In the genomic region with DNA sequence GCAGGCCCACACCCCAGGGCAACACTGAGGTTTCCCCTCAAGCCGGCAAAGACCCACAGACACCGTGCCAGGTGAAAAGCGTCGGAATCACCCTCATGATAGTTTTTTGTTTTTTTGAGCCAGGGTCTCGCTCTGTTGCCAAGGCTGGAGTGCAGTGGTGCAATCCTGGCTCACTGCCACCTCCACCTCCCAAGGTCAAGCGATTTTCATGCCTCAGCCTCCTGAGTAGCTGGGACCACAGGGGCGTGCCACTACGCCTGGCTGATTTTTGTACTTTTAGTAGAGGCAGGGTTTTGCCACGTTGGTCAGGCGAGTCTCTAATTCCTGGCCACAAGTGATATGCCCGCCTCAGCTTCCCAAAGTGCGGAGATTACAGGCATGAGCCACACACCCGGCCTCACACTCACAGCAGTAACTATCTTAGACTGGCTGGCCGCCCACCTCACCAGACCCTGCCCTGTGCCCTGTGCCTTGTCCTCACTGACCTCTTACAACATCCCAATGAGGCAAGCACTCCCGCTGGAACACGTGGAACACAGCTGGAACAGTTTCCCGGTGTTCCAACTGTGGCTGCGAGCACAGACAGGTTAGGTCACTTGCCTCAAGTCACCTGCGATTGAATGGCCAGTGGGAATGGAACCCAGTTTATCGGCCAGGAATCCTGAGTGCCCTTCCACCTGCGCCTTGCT, we compare ENCODE assay signal across 21 cellular contexts. TPM values are rescaled to one million over a fixed set of nuclear protein-coding genes. Genes with fewer than 3 reads are reported as not detected.
A peak's percentile ranks its signal among the peaks of the same experiment; 100 is the strongest.
DNase-seq lines count a peak whose midpoint lies in the region; ATAC-seq, FAIRE-seq and TF ChIP-seq lines count a peak whose summit lies in the region.
"Had no signal": no experiment of that assay in that cellular context is flagged by ENCODE, and none has a peak within 500 bp of the region (broad histone marks: within the 10 kb centered on the region; RNA-seq: fewer than 3 reads in every experiment).

No MANE protein-coding gene starts in this region.

- 0 out of 2 replicates have a peak overlapping the region, but pooled peaks have one; percentile 17 for H2BK12ac ChIP-seq in H1 (ENCODE audit: low read depth, low read length)

- H2AK5ac ChIP-seq in H1 (ENCODE audit: low read depth, low read length), result peak overlapping the region; percentile 53; the same call in 1 of the 2 replicates

- peak; percentile 76 for ATAC-seq in sciatic nerve
- ATAC-seq: left colon; stimulated activated naive B cell treated with anti-CD40 and anti-IgM and Interleukin-4, amounts not matched to agents 10 μg/mL and 1 μg/mL and 100 μg/mL, for 72 hours had no signal

- no peak overlapping the region for H2BK15ac ChIP-seq in H1 (ENCODE audit: low read length)

- H3K4me3 ChIP-seq in H1 (ENCODE audit: extremely low read depth in 1 of 4, insufficient read depth in 2 of 4, low read depth in 3 of 4, low read length in 4 of 4), result no peak overlapping the region
- H3K4me3 ChIP-seq in hepatocyte, result no peak overlapping the region
- H3K4me3 ChIP-seq: colonic mucosa, sigmoid colon, transverse colon had no signal

- no peaks in the 10 kb centered on the region for H3K79me1 ChIP-seq in H1 (ENCODE audit: low read depth, low read length)

- 89% methylated on average over 21 of the region's 21 CpGs; no CpG with 5 or more reads in 1 of the 2 experiments for WGBS in H1 (ENCODE audit: extremely low coverage in 1 of 2, insufficient coverage in 1 of 2, insufficient read length in 1 of 2, insufficient replicate concordance in 2 of 2, low coverage in 1 of 2, low lambda C conversion rate in 2 of 2, missing lambda C conversion rate in 1 of 2), 2 experiments
- 88% methylated on average over 21 of the region's 21 CpGs for WGBS in hepatocyte (ENCODE audit: low lambda C conversion rate, missing lambda C conversion rate)

- DNase-seq in NCI-H2029 (lab: John Stamatoyannopoulos, UW), result peak; percentile 44
- no peak for DNase-seq in H1 (ENCODE audit: low read depth in 1 of 2, low spot score in 2 of 2)
- peak; percentile 50 for DNase-seq in hepatocyte (ENCODE audit: low spot score)
- no peak for DNase-seq in sciatic nerve (ENCODE audit: low spot score)
- DNase-seq in AG20443 (ENCODE audit: low spot score), result no peak
- DNase-seq in AML-193 (lab: John Stamatoyannopoulos, UW), result no peak
- no peak for DNase-seq in NCI-H1436 (lab: John Stamatoyannopoulos, UW)
- DNase-seq: activated CD4-positive, alpha-beta T cell treated with anti-CD3 and anti-CD28 coated beads, Interleukin-2, amount 50 U/mL, for 48 hours; activated T-cell treated with anti-CD3 and anti-CD28 coated beads, Interleukin-2, amount 50 U/mL, for 24 hours; Caco-2; colonic mucosa; KBM-7; left colon; MV-4-11; NCI-H524; sigmoid colon; stimulated activated naive B cell treated with anti-CD40 and anti-IgM and Interleukin-4, amounts not matched to agents 10 μg/mL and 1 μg/mL and 100 μg/mL, for 72 hours; transverse colon had no signal

- no peak overlapping the region for H3K23ac ChIP-seq in H1 (ENCODE audit: insufficient read length)

- no peak overlapping the region for H2BK120ac ChIP-seq in H1 (replicated peaks; ENCODE audit: low read depth, low read length)

- no peak overlapping the region for H3K9ac ChIP-seq in H1 (replicated peaks in 1 of 4; ENCODE audit: extremely low read depth in 1 of 4, low read depth in 3 of 4, low read length in 3 of 4)

- H3K9me2 ChIP-seq in hepatocyte (replicated peaks; ENCODE audit: insufficient read depth), result no peaks in the 10 kb centered on the region

- no peaks in the 10 kb centered on the region; a peak in 1 of 7 replicates for H3K27me3 ChIP-seq in H1 (replicated peaks in 1 of 4; ENCODE audit: control insufficient read depth in 3 of 4, extremely low read depth in 1 of 4, insufficient read depth in 3 of 4, low read length in 3 of 4)
- H3K27me3 ChIP-seq in hepatocyte, result no peaks in the 10 kb centered on the region
- H3K27me3 ChIP-seq: colonic mucosa, transverse colon had no signal

- H3K27ac ChIP-seq in H1 (ENCODE audit: low read depth, low read length) (no peak overlapping the region), hepatocyte (no peak overlapping the region)
- H3K27ac ChIP-seq: colonic mucosa, sigmoid colon, transverse colon, VCaP had no signal

- H4K8ac ChIP-seq in H1 (ENCODE audit: extremely low read depth, insufficient read depth, low read length), result no peak overlapping the region; the same call in 1 of the 2 replicates

- TF ChIP-seq POLR2A in H1 (IDR thresholded peaks at IDR 0.05; ENCODE audit: control extremely low read depth in 1 of 2, low read depth in 2 of 2, low read length in 2 of 2), result no peak

- H3K4me2 ChIP-seq in H1 (ENCODE audit: insufficient read depth in 1 of 2, low read depth in 2 of 2, low read length in 2 of 2) (no peak overlapping the region), hepatocyte (no peak overlapping the region)

- H3K79me2 ChIP-seq in H1 (ENCODE audit: control insufficient read depth in 1 of 2, insufficient read depth in 2 of 2, low read length in 2 of 2) (no peaks in the 10 kb centered on the region), hepatocyte (no peaks in the 10 kb centered on the region)

- no peak for TF ChIP-seq EP300 in H1 (IDR thresholded peaks at IDR 0.05; ENCODE audit: borderline replicate concordance in 1 of 2, low read depth in 2 of 2, low read length in 2 of 2)

- H3K4me1 ChIP-seq in H1 (replicated peaks in 1 of 4; ENCODE audit: control insufficient read depth in 3 of 4, insufficient read depth in 4 of 4, low read length in 3 of 4) (peaks cover 0 to 11% (median 4%) of the 10 kb centered on the region in 4 experiments; a peak in 5 of 7 replicates), hepatocyte (ENCODE audit: insufficient read depth) (peaks cover 23% of the 10 kb centered on the region)
- H3K4me1 ChIP-seq: sigmoid colon had no signal

- H4K20me1 ChIP-seq in H1 (replicated peaks in 1 of 2; ENCODE audit: control insufficient read depth in 1 of 2, insufficient read depth in 2 of 2, low read length in 2 of 2), result peaks cover 0 to 5% of the 10 kb centered on the region in 2 experiments
- H4K20me1 ChIP-seq in hepatocyte (ENCODE audit: insufficient read depth, poor library complexity, severe bottlenecking), result no peaks in the 10 kb centered on the region

- H3K36me3 ChIP-seq in H1 (ENCODE audit: control insufficient read depth in 2 of 4, insufficient read depth in 4 of 4, low read length in 3 of 4), result no peaks in the 10 kb centered on the region
- H3K36me3 ChIP-seq in hepatocyte (replicated peaks; ENCODE audit: insufficient read depth, low read depth), result no peaks in the 10 kb centered on the region
- H3K36me3 ChIP-seq: colonic mucosa, sigmoid colon, transverse colon had no signal

- no peak overlapping the region for H4K5ac ChIP-seq in H1 (ENCODE audit: insufficient read length, low read depth, low read length)

- CTCF ChIA-PET in H1 (lab: Charles Lee; ENCODE audit: partially characterized antibody), result interaction anchor here (0.6 to 40.4 kb wide), 16 partner anchors 10 to 165 kb away, joined by 3 to 2106 read pairs (median 12); a partner anchor contains a TSS

- TF ChIP-seq RAD21 in H1 (IDR thresholded peaks at IDR 0.05 in 1 of 2, conservative IDR thresholded peaks at IDR 0.05 in 1 of 2; ENCODE audit: low read depth in 2 of 2, low read length in 2 of 2), result no peak

- no peak overlapping the region for H4K91ac ChIP-seq in H1 (replicated peaks; ENCODE audit: insufficient read length, low read length)

- H2BK5ac ChIP-seq in H1 (ENCODE audit: low read depth, low read length), result 0 out of 2 replicates have a peak overlapping the region, but pooled peaks have one; percentile 44

- H3K23me2 ChIP-seq in H1 (ENCODE audit: low read depth, low read length), result no peaks in the 10 kb centered on the region

- H2AFZ ChIP-seq in H1 (ENCODE audit: low read length) (no peak overlapping the region), hepatocyte (no peak overlapping the region)

- H3K4ac ChIP-seq in H1 (replicated peaks; ENCODE audit: insufficient read length, low read depth, low read length), result no peak overlapping the region

- intact Hi-C loops in sciatic nerve (cut with DNase I), result no loop called here

- no peak overlapping the region for H3K56ac ChIP-seq in H1 (replicated peaks; ENCODE audit: insufficient read length, low read depth, low read length)

- POLR2A ChIA-PET in H1 (lab: Charles Lee; ENCODE audit: partially characterized antibody), result interaction anchor here (1.7 to 2.0 kb wide), 2 partner anchors 7 to 84 kb away, joined by 4 to 5 read pairs; no protein-coding TSS in a partner anchor

- no peak overlapping the region for H2BK20ac ChIP-seq in H1 (ENCODE audit: low read length)

- TF ChIP-seq CTCF in H1 (IDR thresholded peaks at IDR 0.05; ENCODE audit: control extremely low read depth in 1 of 3, insufficient read depth in 1 of 3, low read depth in 1 of 3, low read length in 3 of 3), result no peak
- TF ChIP-seq CTCF in hepatocyte (IDR thresholded peaks at IDR 0.05; ENCODE audit: poor library complexity), result no peak

- FAIRE-seq in H1 (lab: Jason Lieb, UNC), result no peak
- FAIRE-seq: endometrium had no signal

- H3K9me3 ChIP-seq in H1 (ENCODE audit: insufficient read depth in 2 of 2, low read depth in 1 of 2, low read length in 1 of 2), result no peaks in the 10 kb centered on the region
- no peaks in the 10 kb centered on the region for H3K9me3 ChIP-seq in hepatocyte (ENCODE audit: low read depth)
- H3K9me3 ChIP-seq: Caco-2, colonic mucosa, sigmoid colon, transverse colon had no signal

- H3K14ac ChIP-seq in H1 (ENCODE audit: insufficient read length), result no peak overlapping the region

- no peak overlapping the region for H3K18ac ChIP-seq in H1 (ENCODE audit: extremely low read depth, low read length)

RNA-seq across cellular contexts. Expression of a gene that starts 21.1 kb away (rescaled TPM):
- total RNA-seq in H1 (2021; fragmentation: NEBNext Ultra II Directional; extraction: Animal tissue kit (Norgen Biotek cat#: 25700)), result 0.47 and 0.61 TPM in 2 replicates
- polyA plus RNA-seq in H1 (2011; rRNA removed) (0.71 and 1.1 TPM in 2 replicates), hepatocyte (0.68 TPM in 1 of 2 replicates, not detected in the other)
- polyA plus RNA-seq in H1 (2011; cell fraction: cytosol; rRNA removed), result 0.58 TPM
- polyA plus RNA-seq in H1 (2011; cell fraction: nucleus; rRNA removed), result 1.1 TPM
- polyA plus RNA-seq in H1 (2012, experiment 1 of 2), result 0.15 to 0.57 TPM (median 0.38 TPM) in 4 replicates
- polyA plus RNA-seq in H1 (2012, experiment 2 of 2), result 0.66 TPM
- polyA plus RNA-seq in H1 (2013, experiment 1 of 2), result 0.51 TPM
- polyA plus RNA-seq in H1 (2013, experiment 2 of 2), result 0.53 TPM
- polyA minus RNA-seq in H1 (2011; rRNA and poly(A)+ RNA removed), result 0.27 and 0.79 TPM in 2 replicates
- not detected for polyA minus RNA-seq in H1 (2011; cell fraction: cytosol; rRNA and poly(A)+ RNA removed)
- polyA minus RNA-seq in H1 (2011; cell fraction: nucleus; rRNA and poly(A)+ RNA removed), result 1.2 TPM
- total RNA-seq in hepatocyte (0.20 and 0.43 TPM in 2 replicates), sciatic nerve (0.98 TPM)
- total RNA-seq: T-helper 1 cell treated with Interleukin-12 subunit alpha and Interleukin-12 subunit beta and Interleukin-4 antibody, amounts not matched to agents 30 ng/mL and 1 ng/mL, for 36 hours had no signal

RNA-seq across cellular contexts. Expression of a gene that starts 51.2 kb away (rescaled TPM):
- total RNA-seq in H1 (2021; fragmentation: NEBNext Ultra II Directional; extraction: Animal tissue kit (Norgen Biotek cat#: 25700)), result 10.5 and 10.6 TPM in 2 replicates
- polyA plus RNA-seq in H1 (2011; rRNA removed) (9.6 and 14.4 TPM in 2 replicates), hepatocyte (8.7 and 11.3 TPM in 2 replicates)
- polyA plus RNA-seq in H1 (2011; cell fraction: cytosol; rRNA removed), result 9.2 TPM
- 23.5 TPM for polyA plus RNA-seq in H1 (2011; cell fraction: nucleus; rRNA removed)
- 9.2 to 16.6 TPM (median 13.7 TPM) in 4 replicates for polyA plus RNA-seq in H1 (2012, experiment 1 of 2)
- polyA plus RNA-seq in H1 (2012, experiment 2 of 2), result 7.6 TPM
- 10.6 TPM for polyA plus RNA-seq in H1 (2013, experiment 1 of 2)
- polyA plus RNA-seq in H1 (2013, experiment 2 of 2), result 10.5 TPM
- polyA minus RNA-seq in H1 (2011; rRNA and poly(A)+ RNA removed), result 5.7 and 8.6 TPM in 2 replicates
- 8.2 TPM for polyA minus RNA-seq in H1 (2011; cell fraction: cytosol; rRNA and poly(A)+ RNA removed)
- 6.4 TPM for polyA minus RNA-seq in H1 (2011; cell fraction: nucleus; rRNA and poly(A)+ RNA removed)
- total RNA-seq in hepatocyte (13.5 and 15.5 TPM in 2 replicates), sciatic nerve (3.7 TPM)
- total RNA-seq: T-helper 1 cell treated with Interleukin-12 subunit alpha and Interleukin-12 subunit beta and Interleukin-4 antibody, amounts not matched to agents 30 ng/mL and 1 ng/mL, for 36 hours had no signal

Comparison
In these comparisons a context has a peak if more than half of its experiments do, and no peak if none do; other contexts are left out.
1. DNase-seq: peak in NCI-H2029 (single experiment) and hepatocyte (single experiment); none in H1 (0 of 2), sciatic nerve (single experiment), AG20443 (single experiment), AML-193 (0 of 2) and NCI-H1436 (single experiment).